Comparison of ENCODE assay signal across 8 cellular contexts in genomic region chr6:56370591-56371198, GRCh38.
DNase-seq lines count a peak whose midpoint lies in the region; ATAC-seq and TF ChIP-seq lines count a peak whose summit lies in the region.

No MANE protein-coding gene starts in this region.

- H3K79me2 ChIP-seq in OCI-LY7 (ENCODE audit: insufficient read depth, low read depth, low read length): no peaks in the 10 kb centered on the region

- DNase-seq in AG20443 (ENCODE audit: low spot score): peak; percentile 64
- peak; percentile 86 for DNase-seq in HS-5 (ENCODE audit: low read depth)
- DNase-seq in OCI-LY7 (ENCODE audit: low spot score): peak; percentile 4
- peak; percentile 95 for DNase-seq in epithelial cell of esophagus (ENCODE audit: low read depth)
- DNase-seq in activated CD8-positive, alpha-beta memory T cell treated with anti-CD3 and anti-CD28 coated beads, Interleukin-2, amount 10 ng/mL, durations not matched to agents 7 days and 5 days: no peak
- DNase-seq in UCSD-AML1 (lab: John Stamatoyannopoulos, UW; ENCODE audit: unreplicated experiment): no peak

- H3K4me3 Mint-ChIP-seq in activated CD8-positive, alpha-beta memory T cell treated with anti-CD3 and anti-CD28 coated beads, Interleukin-2, amount 10 ng/mL, durations not matched to agents 7 days and 5 days: no peak overlapping the region

- TF ChIP-seq CTCF in OCI-LY7 (conservative IDR thresholded peaks at IDR 0.05; ENCODE audit: low read length): no peak
- no peak for TF ChIP-seq CTCF in epithelial cell of esophagus (IDR thresholded peaks at IDR 0.05; ENCODE audit: insufficient read depth, low read depth, low read length, missing control alignments)

- BruUV-seq in OCI-LY7 (replicated peaks; lab: Mats Ljungman, UMichigan): no TSS peak

- intact Hi-C loops in OCI-LY7 (cut with micrococcal nuclease; ENCODE audit: unreplicated experiment): no loop called here

- H3K9me3 ChIP-seq in OCI-LY7 (ENCODE audit: low read length): no peaks in the 10 kb centered on the region
- no peaks in the 10 kb centered on the region for H3K9me3 ChIP-seq in neuron (ENCODE audit: low read length)

- no peaks in the 10 kb centered on the region for H3K9me3 Mint-ChIP-seq in activated CD8-positive, alpha-beta memory T cell treated with anti-CD3 and anti-CD28 coated beads, Interleukin-2, amount 10 ng/mL, durations not matched to agents 7 days and 5 days (ENCODE audit: low read depth)

- no peaks in the 10 kb centered on the region for H4K20me1 ChIP-seq in OCI-LY7 (ENCODE audit: insufficient read depth, low read length)

- no peak overlapping the region for H3K27ac Mint-ChIP-seq in activated CD8-positive, alpha-beta memory T cell treated with anti-CD3 and anti-CD28 coated beads, Interleukin-2, amount 10 ng/mL, durations not matched to agents 7 days and 5 days

- CTCF ChIA-PET in OCI-LY7 (lab: Charles Lee; ENCODE audit: unreplicated experiment): no interaction called here
- CTCF ChIA-PET in activated CD8-positive, alpha-beta memory T cell treated with anti-CD3 and anti-CD28 coated beads, Interleukin-2, amount 10 ng/mL, durations not matched to agents 7 days and 5 days (lab: Charles Lee): no interaction called here

- no peak overlapping the region for H2AFZ ChIP-seq in OCI-LY7 (ENCODE audit: low read length)
- peak overlapping the region; percentile 9 for H2AFZ ChIP-seq in neuron (ENCODE audit: low read depth, low read length)

- H3K36me3 ChIP-seq in OCI-LY7 (ENCODE audit: insufficient read depth, low read length) (no peaks in the 10 kb centered on the region), neuron (ENCODE audit: insufficient read depth, low read length) (no peaks in the 10 kb centered on the region)

- H3K4me1 ChIP-seq in OCI-LY7 (ENCODE audit: insufficient read depth, low read length, poor library complexity, severe bottlenecking) (peaks cover 9% of the 10 kb centered on the region), neuron (ENCODE audit: insufficient read depth, low read length) (no peaks in the 10 kb centered on the region)

- H3K36me3 Mint-ChIP-seq in activated CD8-positive, alpha-beta memory T cell treated with anti-CD3 and anti-CD28 coated beads, Interleukin-2, amount 10 ng/mL, durations not matched to agents 7 days and 5 days: no peaks in the 10 kb centered on the region

- no peak overlapping the region for H3K27ac ChIP-seq in OCI-LY7 (ENCODE audit: low read depth, low read length, poor library complexity, severe bottlenecking)

- POLR2A ChIA-PET in OCI-LY7 (lab: Charles Lee): interaction anchor here (0.8 to 1.5 kb wide), 3 partner anchors 9 to 220 kb away, joined by 3 to 5 read pairs (median 3); no protein-coding TSS in a partner anchor

- ATAC-seq in GM19467 (IDR thresholded peaks at IDR 0.05; ENCODE audit: unreplicated experiment): peak; percentile 82
- ATAC-seq in activated CD8-positive, alpha-beta memory T cell treated with anti-CD3 and anti-CD28 coated beads, Interleukin-2, amount 10 ng/mL, durations not matched to agents 7 days and 5 days: no peak

- H3K4me3 ChIP-seq in OCI-LY7 (ENCODE audit: low read depth, low read length, poor library complexity, severe bottlenecking) (no peak overlapping the region), epithelial cell of esophagus (ENCODE audit: low read length) (no peak overlapping the region), neuron (ENCODE audit: low read length) (no peak overlapping the region)

- peaks cover 6% of the 10 kb centered on the region for H3K27me3 Mint-ChIP-seq in activated CD8-positive, alpha-beta memory T cell treated with anti-CD3 and anti-CD28 coated beads, Interleukin-2, amount 10 ng/mL, durations not matched to agents 7 days and 5 days

- H3K4me1 Mint-ChIP-seq in activated CD8-positive, alpha-beta memory T cell treated with anti-CD3 and anti-CD28 coated beads, Interleukin-2, amount 10 ng/mL, durations not matched to agents 7 days and 5 days: no peaks in the 10 kb centered on the region

- no peaks in the 10 kb centered on the region for H3K9me2 ChIP-seq in OCI-LY7 (ENCODE audit: insufficient read depth, low read length)

- no peaks in the 10 kb centered on the region for H3K27me3 ChIP-seq in neuron (ENCODE audit: insufficient read depth, low read length)

- H3K4me2 ChIP-seq in OCI-LY7 (ENCODE audit: low read length): no peak overlapping the region

Comparison
In these comparisons a context has a peak if more than half of its experiments do, and no peak if none do; other contexts are left out.
1. DNase-seq: peak in AG20443 (single experiment), HS-5 (single experiment), OCI-LY7 (single experiment) and epithelial cell of esophagus (single experiment); none in activated CD8-positive, alpha-beta memory T cell treated with anti-CD3 and anti-CD28 coated beads, Interleukin-2, amount 10 ng/mL, durations not matched to agents 7 days and 5 days (single experiment) and UCSD-AML1 (single experiment).